In the genomic region with DNA sequence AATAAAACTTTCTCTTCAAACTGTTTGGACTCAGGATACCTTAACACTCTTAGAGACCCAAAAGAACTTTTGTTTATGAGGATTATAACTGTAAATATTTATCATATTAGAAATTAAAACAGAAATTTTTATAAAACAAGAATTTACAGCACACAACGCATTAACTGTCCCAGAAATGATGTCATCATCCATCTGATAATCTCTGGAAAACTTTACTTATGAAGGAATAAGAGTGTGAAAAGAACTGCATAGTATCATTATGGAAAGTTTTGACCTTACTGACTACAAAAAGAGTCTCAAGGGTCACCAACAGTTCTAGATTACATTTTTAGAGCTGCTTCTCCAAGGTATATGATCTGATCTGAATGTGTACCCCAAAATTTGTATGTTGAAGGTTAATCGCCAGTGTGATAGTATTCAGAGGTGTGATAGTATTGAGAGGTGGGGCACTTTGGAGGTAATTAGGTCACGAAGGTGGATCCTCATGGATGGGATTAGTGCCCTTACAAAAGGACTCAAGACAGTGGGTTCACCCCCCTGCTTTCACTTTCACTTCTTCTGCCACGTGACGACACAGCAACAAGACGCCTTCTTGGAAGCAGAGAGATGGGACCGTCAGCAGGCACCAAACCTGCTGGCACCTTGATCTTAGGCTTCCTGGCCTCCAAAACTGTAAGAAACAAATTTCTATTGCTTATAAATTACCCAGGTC, we compare ENCODE assay signal across 9 cellular contexts.
A peak's percentile ranks its signal among the peaks of the same experiment; 100 is the strongest.
DNase-seq lines count a peak whose midpoint lies in the region; ATAC-seq and TF ChIP-seq lines count a peak whose summit lies in the region.
"Had no signal": no experiment of that assay in that cellular context is flagged by ENCODE, and none has a peak within 500 bp of the region (broad histone marks: within the 10 kb centered on the region; RNA-seq: fewer than 3 reads in every experiment).

No MANE protein-coding gene starts in this region.

- intact Hi-C loops in activated CD4-positive, alpha-beta memory T cell treated with anti-CD3 and anti-CD28 coated beads for 36 hours (cut with micrococcal nuclease), result no loop called here
- intact Hi-C loops in Caco-2 (cut with micrococcal nuclease; ENCODE audit: unreplicated experiment), result no loop called here

- H3K27me3 Mint-ChIP-seq in activated CD4-positive, alpha-beta memory T cell treated with anti-CD3 and anti-CD28 coated beads for 36 hours, result peaks cover 17% of the 10 kb centered on the region
- peaks cover 26% of the 10 kb centered on the region for H3K27me3 Mint-ChIP-seq in activated CD4-positive, alpha-beta memory T cell treated with anti-CD3 and anti-CD28 coated beads, Interleukin-2, amount 10 ng/mL, durations not matched to agents 7 days and 5 days
- H3K27me3 Mint-ChIP-seq in activated naive CD8-positive, alpha-beta T cell treated with anti-CD3 and anti-CD28 coated beads, Interleukin-2, amount 10 ng/mL, durations not matched to agents 7 days and 5 days, result peaks cover 32% of the 10 kb centered on the region
- peaks cover 5% of the 10 kb centered on the region for H3K27me3 Mint-ChIP-seq in Caco-2 (ENCODE audit: insufficient read depth, unreplicated experiment)

- H3K4me3 ChIP-seq in skeletal muscle satellite cell (ENCODE audit: low read length), result peak overlapping the region; percentile 56
- no peak overlapping the region for H3K4me3 ChIP-seq in Caco-2 (ENCODE audit: low read depth, low read length)

- no peaks in the 10 kb centered on the region for H3K36me3 Mint-ChIP-seq in activated CD4-positive, alpha-beta memory T cell treated with anti-CD3 and anti-CD28 coated beads for 36 hours
- no peaks in the 10 kb centered on the region for H3K36me3 Mint-ChIP-seq in activated CD4-positive, alpha-beta memory T cell treated with anti-CD3 and anti-CD28 coated beads, Interleukin-2, amount 10 ng/mL, durations not matched to agents 7 days and 5 days (ENCODE audit: low read depth)
- peaks cover 2% of the 10 kb centered on the region for H3K36me3 Mint-ChIP-seq in activated naive CD8-positive, alpha-beta T cell treated with anti-CD3 and anti-CD28 coated beads, Interleukin-2, amount 10 ng/mL, durations not matched to agents 7 days and 5 days
- H3K36me3 Mint-ChIP-seq in Caco-2 (ENCODE audit: insufficient read depth, unreplicated experiment), result no peaks in the 10 kb centered on the region

- no peak for TF ChIP-seq CTCF in Caco-2 (IDR thresholded peaks at IDR 0.05; ENCODE audit: insufficient read depth in 1 of 2, low read depth in 1 of 2, low read length in 1 of 2, severe bottlenecking in 1 of 2, unreplicated experiment in 1 of 2)

- H3K4me1 Mint-ChIP-seq in activated CD4-positive, alpha-beta memory T cell treated with anti-CD3 and anti-CD28 coated beads for 36 hours (ENCODE audit: low read depth), result peaks cover 8% of the 10 kb centered on the region
- H3K4me1 Mint-ChIP-seq in activated CD4-positive, alpha-beta memory T cell treated with anti-CD3 and anti-CD28 coated beads, Interleukin-2, amount 10 ng/mL, durations not matched to agents 7 days and 5 days, result peaks cover 6% of the 10 kb centered on the region
- peaks cover 8% of the 10 kb centered on the region for H3K4me1 Mint-ChIP-seq in activated naive CD8-positive, alpha-beta T cell treated with anti-CD3 and anti-CD28 coated beads, Interleukin-2, amount 10 ng/mL, durations not matched to agents 7 days and 5 days
- no peaks in the 10 kb centered on the region for H3K4me1 Mint-ChIP-seq in Caco-2 (ENCODE audit: low read depth, unreplicated experiment)

- no TSS peak for BruUV-seq in Caco-2 (replicated peaks; lab: Mats Ljungman, UMichigan)

- H3K36me3 ChIP-seq in skeletal muscle satellite cell (ENCODE audit: insufficient read depth, low read length) (no peaks in the 10 kb centered on the region), Caco-2 (ENCODE audit: control insufficient read depth, insufficient read depth, low read length) (no peaks in the 10 kb centered on the region)

- H3K9me3 ChIP-seq in skeletal muscle satellite cell (replicated peaks; ENCODE audit: low read length), result no peaks in the 10 kb centered on the region
- H3K9me3 ChIP-seq in Caco-2, result no peaks in the 10 kb centered on the region

- no peak overlapping the region for H3K4me3 Mint-ChIP-seq in activated CD4-positive, alpha-beta memory T cell treated with anti-CD3 and anti-CD28 coated beads for 36 hours
- no peak overlapping the region for H3K4me3 Mint-ChIP-seq in activated CD4-positive, alpha-beta memory T cell treated with anti-CD3 and anti-CD28 coated beads, Interleukin-2, amount 10 ng/mL, durations not matched to agents 7 days and 5 days
- H3K4me3 Mint-ChIP-seq in activated naive CD8-positive, alpha-beta T cell treated with anti-CD3 and anti-CD28 coated beads, Interleukin-2, amount 10 ng/mL, durations not matched to agents 7 days and 5 days, result peak overlapping the region; percentile 72
- no peak overlapping the region for H3K4me3 Mint-ChIP-seq in Caco-2 (ENCODE audit: unreplicated experiment)

- peak overlapping the region; percentile 46 for H3K4me2 ChIP-seq in skeletal muscle satellite cell (ENCODE audit: low read length)

- H3K27me3 ChIP-seq in skeletal muscle satellite cell (ENCODE audit: control insufficient read depth, insufficient read depth, low read length), result peaks cover 7% of the 10 kb centered on the region
- no peaks in the 10 kb centered on the region for H3K27me3 ChIP-seq in Caco-2 (replicated peaks; ENCODE audit: control insufficient read depth, insufficient read depth, low read length)

- no peak overlapping the region for H3K9ac ChIP-seq in skeletal muscle satellite cell (ENCODE audit: low read depth, low read length)

- ATAC-seq in activated naive CD8-positive, alpha-beta T cell treated with anti-CD3 and anti-CD28 coated beads, Interleukin-2, amount 10 ng/mL, durations not matched to agents 7 days and 5 days (ENCODE audit: low read depth), result peak; percentile 60

- H3K9me3 Mint-ChIP-seq in activated CD4-positive, alpha-beta memory T cell treated with anti-CD3 and anti-CD28 coated beads for 36 hours, result peaks cover 2% of the 10 kb centered on the region
- H3K9me3 Mint-ChIP-seq in activated CD4-positive, alpha-beta memory T cell treated with anti-CD3 and anti-CD28 coated beads, Interleukin-2, amount 10 ng/mL, durations not matched to agents 7 days and 5 days, result no peaks in the 10 kb centered on the region
- H3K9me3 Mint-ChIP-seq in activated naive CD8-positive, alpha-beta T cell treated with anti-CD3 and anti-CD28 coated beads, Interleukin-2, amount 10 ng/mL, durations not matched to agents 7 days and 5 days, result no peaks in the 10 kb centered on the region
- H3K9me3 Mint-ChIP-seq in Caco-2 (ENCODE audit: unreplicated experiment), result no peaks in the 10 kb centered on the region

- CTCF ChIA-PET in activated CD4-positive, alpha-beta memory T cell treated with anti-CD3 and anti-CD28 coated beads for 36 hours (lab: Charles Lee), result no interaction called here
- CTCF ChIA-PET in activated CD4-positive, alpha-beta memory T cell treated with anti-CD3 and anti-CD28 coated beads, Interleukin-2, amount 10 ng/mL, durations not matched to agents 7 days and 5 days (lab: Charles Lee), result no interaction called here
- CTCF ChIA-PET in Caco-2 (lab: Charles Lee), result no interaction called here

- H3K27ac Mint-ChIP-seq in activated CD4-positive, alpha-beta memory T cell treated with anti-CD3 and anti-CD28 coated beads for 36 hours, result no peak overlapping the region
- H3K27ac Mint-ChIP-seq in activated CD4-positive, alpha-beta memory T cell treated with anti-CD3 and anti-CD28 coated beads, Interleukin-2, amount 10 ng/mL, durations not matched to agents 7 days and 5 days, result no peak overlapping the region
- H3K27ac Mint-ChIP-seq in activated naive CD8-positive, alpha-beta T cell treated with anti-CD3 and anti-CD28 coated beads, Interleukin-2, amount 10 ng/mL, durations not matched to agents 7 days and 5 days, result peak overlapping the region; percentile 60
- H3K27ac Mint-ChIP-seq in Caco-2 (ENCODE audit: unreplicated experiment), result no peak overlapping the region

- POLR2A ChIA-PET in activated CD4-positive, alpha-beta memory T cell treated with anti-CD3 and anti-CD28 coated beads for 36 hours (lab: Charles Lee), result no interaction called here
- POLR2A ChIA-PET in activated CD4-positive, alpha-beta memory T cell treated with anti-CD3 and anti-CD28 coated beads, Interleukin-2, amount 10 ng/mL, durations not matched to agents 7 days and 5 days (lab: Charles Lee), result no interaction called here
- POLR2A ChIA-PET in activated naive CD8-positive, alpha-beta T cell treated with anti-CD3 and anti-CD28 coated beads, Interleukin-2, amount 10 ng/mL, durations not matched to agents 7 days and 5 days (lab: Charles Lee), result no interaction called here
- POLR2A ChIA-PET in Caco-2 (lab: Charles Lee), result no interaction called here

- H3K4me1 ChIP-seq in skeletal muscle satellite cell (ENCODE audit: control insufficient read depth, insufficient read depth, low read length), result no peaks in the 10 kb centered on the region
- no peaks in the 10 kb centered on the region for H3K4me1 ChIP-seq in Caco-2

- DNase-seq in activated CD4-positive, alpha-beta memory T cell treated with anti-CD3 and anti-CD28 coated beads for 36 hours, result peak; percentile 12
- DNase-seq in activated CD4-positive, alpha-beta memory T cell treated with anti-CD3 and anti-CD28 coated beads, Interleukin-2, amount 10 ng/mL, durations not matched to agents 7 days and 5 days, result no peak
- DNase-seq in NCI-H774 (lab: John Stamatoyannopoulos, UW) (peak; percentile 16), Caco-2 (no peak), NCI-H1048 (lab: John Stamatoyannopoulos, UW) (no peak), kidney tubule cell (ENCODE audit: low spot score) (no peak)
- no peak for DNase-seq in activated naive CD8-positive, alpha-beta T cell treated with anti-CD3 and anti-CD28 coated beads, Interleukin-2, amount 10 ng/mL, durations not matched to agents 7 days and 5 days
- DNase-seq: midbrain had no signal

Comparison
In these comparisons a context has a peak if more than half of its experiments do, and no peak if none do; other contexts are left out.
1. DNase-seq: peak in activated CD4-positive, alpha-beta memory T cell treated with anti-CD3 and anti-CD28 coated beads for 36 hours (single experiment) and NCI-H774 (single experiment); none in activated CD4-positive, alpha-beta memory T cell treated with anti-CD3 and anti-CD28 coated beads, Interleukin-2, amount 10 ng/mL, durations not matched to agents 7 days and 5 days (single experiment), activated naive CD8-positive, alpha-beta T cell treated with anti-CD3 and anti-CD28 coated beads, Interleukin-2, amount 10 ng/mL, durations not matched to agents 7 days and 5 days (single experiment), Caco-2 (0 of 2), NCI-H1048 (single experiment) and kidney tubule cell (single experiment).